24 cellular contexts compared by ENCODE assay signal in the genomic region with DNA sequence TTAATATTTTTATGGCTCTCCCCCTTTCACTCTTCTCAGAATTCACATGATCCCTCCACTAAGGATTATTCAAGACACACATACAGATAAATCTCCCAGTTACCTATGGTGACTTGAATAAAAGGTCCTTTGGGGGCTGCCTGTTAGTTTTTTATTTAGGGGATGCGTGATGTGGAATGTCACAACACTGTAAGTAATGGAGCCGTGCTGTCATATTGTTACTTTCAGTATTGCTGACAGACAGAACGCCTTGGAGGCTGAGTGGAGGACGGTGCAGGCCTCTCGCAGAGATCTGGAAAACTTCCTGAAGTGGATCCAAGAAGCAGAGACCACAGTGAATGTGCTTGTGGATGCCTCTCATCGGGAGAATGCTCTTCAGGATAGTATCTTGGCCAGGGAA.
A peak's percentile ranks its signal among the peaks of the same experiment; 100 is the strongest.
DNase-seq lines count a peak whose midpoint lies in the region; ATAC-seq and TF ChIP-seq lines count a peak whose summit lies in the region.
"Had no signal": no experiment of that assay in that cellular context is flagged by ENCODE, and none has a peak within 500 bp of the region (broad histone marks: within the 10 kb centered on the region; RNA-seq: fewer than 3 reads in every experiment).

No MANE protein-coding gene starts in this region.

- H3K36me3 ChIP-seq in CD4-positive, CD25-positive, alpha-beta regulatory T cell (ENCODE audit: control insufficient read depth, insufficient read depth, low read length) = peaks cover 37% of the 10 kb centered on the region
- no peaks in the 10 kb centered on the region for H3K36me3 ChIP-seq in neural cell (ENCODE audit: insufficient read depth, low read length)
- H3K36me3 ChIP-seq: HAP-1 had no signal

- no peaks in the 10 kb centered on the region for H3K79me2 ChIP-seq in neural cell (replicated peaks; ENCODE audit: insufficient read depth, low read length)

- H3K4me1 ChIP-seq in CD4-positive, CD25-positive, alpha-beta regulatory T cell (ENCODE audit: control insufficient read depth, insufficient read depth, low read length, poor library complexity, severe bottlenecking) = peaks cover 2% of the 10 kb centered on the region

- peaks cover 38% of the 10 kb centered on the region for H3K36me3 Mint-ChIP-seq in activated CD4-positive, alpha-beta T cell treated with anti-CD3 and anti-CD28 coated beads, Interleukin-2, amount 10 ng/mL, durations not matched to agents 24 days and 14 days (ENCODE audit: low read depth)
- H3K36me3 Mint-ChIP-seq in CD4-positive, CD25-positive, alpha-beta regulatory T cell = peaks cover 39% of the 10 kb centered on the region
- H3K36me3 Mint-ChIP-seq in T-helper 17 cell (ENCODE audit: low read depth) = peaks cover 9% of the 10 kb centered on the region
- H3K36me3 Mint-ChIP-seq in CD4-positive, alpha-beta T cell (ENCODE audit: low read depth) = peaks cover 65% of the 10 kb centered on the region

- H3F3A ChIP-seq in neural cell (ENCODE audit: insufficient read depth, low read length, poor library complexity, severe bottlenecking) = no peaks in the 10 kb centered on the region

- peak; percentile 89 for TF ChIP-seq EP300 in neural cell (conservative IDR thresholded peaks at IDR 0.05; ENCODE audit: poor library complexity, severe bottlenecking)

- CTCF ChIA-PET in CD4-positive, alpha-beta T cell (lab: Charles Lee) = no interaction called here

- H3K9me3 Mint-ChIP-seq in activated CD4-positive, alpha-beta T cell treated with anti-CD3 and anti-CD28 coated beads, Interleukin-2, amount 10 ng/mL, durations not matched to agents 24 days and 14 days = peaks cover 2% of the 10 kb centered on the region
- H3K9me3 Mint-ChIP-seq in CD4-positive, CD25-positive, alpha-beta regulatory T cell = no peaks in the 10 kb centered on the region
- no peaks in the 10 kb centered on the region for H3K9me3 Mint-ChIP-seq in CD4-positive, alpha-beta T cell

- H3K9me2 ChIP-seq in neural cell (ENCODE audit: insufficient read depth, low read length) = no peaks in the 10 kb centered on the region

- DNase-seq in activated CD4-positive, alpha-beta T cell treated with anti-CD3 and anti-CD28 coated beads, Interleukin-2, amount 10 ng/mL, durations not matched to agents 24 days and 14 days = peak; percentile 37
- DNase-seq in activated CD4-positive, alpha-beta T cell treated with anti-CD3 and anti-CD28 coated beads for 48 hours = no peak
- DNase-seq in CD4-positive, CD25-positive, alpha-beta regulatory T cell = no peak
- no peak for DNase-seq in T-helper 17 cell
- no peak for DNase-seq in CD1c-positive myeloid dendritic cell (ENCODE audit: extremely low spot score)
- no peak for DNase-seq in CD4-positive, alpha-beta T cell
- no peak for DNase-seq in GM10266 (ENCODE audit: extremely low spot score)
- DNase-seq: AML-193, DMS153, EL, GM23248, MM.1S, NCI-H1092, NCI-H1436 treated with DMSO at 0.1 percent for 48 hours, NCI-H2029, NCI-H345, NCI-H524 treated with DMSO at 0.1 percent for 48 hours, PC-3, RPMI8226 had no signal

- TF ChIP-seq CTCF in neural cell (IDR thresholded peaks at IDR 0.05; ENCODE audit: poor library complexity, severe bottlenecking) (no peak), GM10266 (IDR thresholded peaks at IDR 0.05; ENCODE audit: control insufficient read depth, insufficient read depth, low read depth, missing control alignments) (no peak)
- no peak for TF ChIP-seq CTCF in CD4-positive, alpha-beta T cell (IDR thresholded peaks at IDR 0.05)

- H3K4me3 ChIP-seq in CD4-positive, CD25-positive, alpha-beta regulatory T cell (ENCODE audit: low read depth, low read length) = no peak overlapping the region
- no peak overlapping the region for H3K4me3 ChIP-seq in neural cell (ENCODE audit: low read length)
- H3K4me3 ChIP-seq: GM23248, HAP-1 had no signal

- no peak overlapping the region for H3K9ac ChIP-seq in neural cell (ENCODE audit: low read length)
- H3K9ac ChIP-seq: GM23248 had no signal

- H3K27me3 Mint-ChIP-seq in activated CD4-positive, alpha-beta T cell treated with anti-CD3 and anti-CD28 coated beads, Interleukin-2, amount 10 ng/mL, durations not matched to agents 24 days and 14 days = no peaks in the 10 kb centered on the region
- H3K27me3 Mint-ChIP-seq in CD4-positive, CD25-positive, alpha-beta regulatory T cell = no peaks in the 10 kb centered on the region
- no peaks in the 10 kb centered on the region for H3K27me3 Mint-ChIP-seq in T-helper 17 cell
- H3K27me3 Mint-ChIP-seq in CD4-positive, alpha-beta T cell = no peaks in the 10 kb centered on the region
- H3K27me3 Mint-ChIP-seq: IgD-negative memory B cell had no signal

- no peak overlapping the region for H3K27ac Mint-ChIP-seq in activated CD4-positive, alpha-beta T cell treated with anti-CD3 and anti-CD28 coated beads, Interleukin-2, amount 10 ng/mL, durations not matched to agents 24 days and 14 days
- peak overlapping the region in 2 of 3 donors; percentile 26 to 48 for H3K27ac Mint-ChIP-seq in CD4-positive, CD25-positive, alpha-beta regulatory T cell
- H3K27ac Mint-ChIP-seq in T-helper 17 cell = peak overlapping the region; percentile 70
- H3K27ac Mint-ChIP-seq in CD4-positive, alpha-beta T cell = no peak overlapping the region
- H3K27ac Mint-ChIP-seq: IgD-negative memory B cell had no signal

- peaks cover 25% of the 10 kb centered on the region for H3K4me1 Mint-ChIP-seq in activated CD4-positive, alpha-beta T cell treated with anti-CD3 and anti-CD28 coated beads, Interleukin-2, amount 10 ng/mL, durations not matched to agents 24 days and 14 days
- H3K4me1 Mint-ChIP-seq in CD4-positive, CD25-positive, alpha-beta regulatory T cell = peaks cover 22 to 33% (median 30%) of the 10 kb centered on the region in 4 donors
- peaks cover 31% of the 10 kb centered on the region for H3K4me1 Mint-ChIP-seq in T-helper 17 cell
- peaks cover 34% of the 10 kb centered on the region for H3K4me1 Mint-ChIP-seq in CD4-positive, alpha-beta T cell (ENCODE audit: low read depth)

- H3K9me3 ChIP-seq in CD4-positive, CD25-positive, alpha-beta regulatory T cell (ENCODE audit: control insufficient read depth in 2 of 2, low read length in 2 of 2) = no peaks in the 10 kb centered on the region
- H3K9me3 ChIP-seq in T-helper 17 cell (ENCODE audit: control insufficient read depth, low read length, poor library complexity, severe bottlenecking) (no peaks in the 10 kb centered on the region), neural cell (ENCODE audit: low read length) (no peaks in the 10 kb centered on the region)
- H3K9me3 ChIP-seq in CD4-positive, alpha-beta T cell (ENCODE audit: control insufficient read depth, low read length) = no peaks in the 10 kb centered on the region
- H3K9me3 ChIP-seq: HAP-1 had no signal

- H3K4me3 Mint-ChIP-seq in activated CD4-positive, alpha-beta T cell treated with anti-CD3 and anti-CD28 coated beads, Interleukin-2, amount 10 ng/mL, durations not matched to agents 24 days and 14 days = no peak overlapping the region
- H3K4me3 Mint-ChIP-seq in CD4-positive, CD25-positive, alpha-beta regulatory T cell = no peak overlapping the region
- H3K4me3 Mint-ChIP-seq in T-helper 17 cell = peak overlapping the region; percentile 57
- H3K4me3 Mint-ChIP-seq in CD4-positive, alpha-beta T cell = no peak overlapping the region
- H3K4me3 Mint-ChIP-seq: IgD-negative memory B cell had no signal

- no peaks in the 10 kb centered on the region for H4K20me1 ChIP-seq in neural cell (ENCODE audit: insufficient read depth)

- H3K4me2 ChIP-seq in neural cell (ENCODE audit: low read length) = no peak overlapping the region

- TF ChIP-seq RAD21 in neural cell (conservative IDR thresholded peaks at IDR 0.05) = no peak

- no peak for ATAC-seq in CD4-positive, CD25-positive, alpha-beta regulatory T cell (ENCODE audit: low read depth in 2 of 2)
- no peak for ATAC-seq in T-helper 17 cell
- no peak for ATAC-seq in CD4-positive, alpha-beta T cell (ENCODE audit: poor library complexity)
- ATAC-seq: PC-3 had no signal

- no peaks in the 10 kb centered on the region for H3K27me3 ChIP-seq in CD4-positive, CD25-positive, alpha-beta regulatory T cell (ENCODE audit: control insufficient read depth, insufficient read depth, low read length)
- no peaks in the 10 kb centered on the region for H3K27me3 ChIP-seq in neural cell (ENCODE audit: insufficient read depth, low read depth, low read length)
- H3K27me3 ChIP-seq in CD4-positive, alpha-beta T cell (ENCODE audit: control insufficient read depth, insufficient read depth, low read length) = no peaks in the 10 kb centered on the region

- H3K27ac ChIP-seq in CD4-positive, CD25-positive, alpha-beta regulatory T cell (ENCODE audit: insufficient read depth, low read length, poor library complexity, severe bottlenecking) = no peak overlapping the region
- no peak overlapping the region for H3K27ac ChIP-seq in neural cell (ENCODE audit: low read length)
- no peak overlapping the region for H3K27ac ChIP-seq in CD4-positive, alpha-beta T cell (ENCODE audit: low read depth, low read length)
- H3K27ac ChIP-seq: 22Rv1, C4-2B, GM23248 had no signal

- intact Hi-C loops in activated CD4-positive, alpha-beta T cell treated with anti-CD3 and anti-CD28 coated beads, Interleukin-2, amount 10 ng/mL, durations not matched to agents 24 days and 14 days (cut with micrococcal nuclease) = no loop called here
- intact Hi-C loops in CD4-positive, alpha-beta T cell (cut with DNase I, micrococcal nuclease) = no loop called here

- POLR2A ChIA-PET in CD4-positive, alpha-beta T cell (lab: Charles Lee) = no interaction called here

- no peak overlapping the region for H2AFZ ChIP-seq in neural cell (ENCODE audit: low read depth, low read length)
- H2AFZ ChIP-seq: GM23248 had no signal

TF ChIP-seq in neural cell, 6 proteins besides CTCF, POLR2A, EP300 and RAD21:
- TF ChIP-seq POLR2AphosphoS5 (IDR thresholded peaks at IDR 0.05) = peak; percentile 91
- TF ChIP-seq SMC3 (conservative IDR thresholded peaks at IDR 0.05; ENCODE audit: poor library complexity) = no peak

Comparison
In these comparisons a context has a peak if more than half of its experiments do, and no peak if none do; other contexts are left out.
1. H3K27ac Mint-ChIP-seq: peak in CD4-positive, CD25-positive, alpha-beta regulatory T cell (2 of 3) and T-helper 17 cell (single experiment); none in activated CD4-positive, alpha-beta T cell treated with anti-CD3 and anti-CD28 coated beads, Interleukin-2, amount 10 ng/mL, durations not matched to agents 24 days and 14 days (single experiment) and CD4-positive, alpha-beta T cell (single experiment).